8 cellular contexts compared by ENCODE assay signal in genomic region chr6:80742481-80742880, GRCh38.
DNase-seq lines count a peak whose midpoint lies in the region; ATAC-seq and TF ChIP-seq lines count a peak whose summit lies in the region.

No MANE protein-coding gene starts in this region.

- H3K27ac Mint-ChIP-seq in activated naive CD4-positive, alpha-beta T cell treated with anti-CD3 and anti-CD28 coated beads, Interleukin-2, amount 10 ng/mL, durations not matched to agents 7 days and 5 days = no peak overlapping the region

- DNase-seq in BJ (ENCODE audit: low read depth) (no peak), HCEC 1CT (peak; percentile 76), RPMI8226 (peak; percentile 7), iPS-NIHi7 (ENCODE audit: extremely low spot score) (peak; percentile 19), C1 segment of cervical spinal cord (lab: John Stamatoyannopoulos, UW) (no peak), gastrocnemius medialis (no peak)
- no peak for DNase-seq in activated naive CD4-positive, alpha-beta T cell treated with anti-CD3 and anti-CD28 coated beads, Interleukin-2, amount 10 ng/mL, durations not matched to agents 7 days and 5 days

- H3K27ac ChIP-seq in gastrocnemius medialis = no peak overlapping the region

- in situ Hi-C loops in gastrocnemius medialis (cut with MboI; ENCODE audit: low sequenced_read_pairs in 4 of 4) = no loop called here

- H3K27me3 ChIP-seq in BJ (ENCODE audit: control insufficient read depth, insufficient read depth, low read length) (no peaks in the 10 kb centered on the region), gastrocnemius medialis (no peaks in the 10 kb centered on the region)

- CTCF ChIA-PET in BJ (lab: Yijun Ruan, JAX) = interaction anchor here (1.4 kb wide), 1 partner anchor 14 kb away, joined by 4 read pairs; no protein-coding TSS in a partner anchor
- CTCF ChIA-PET in activated naive CD4-positive, alpha-beta T cell treated with anti-CD3 and anti-CD28 coated beads, Interleukin-2, amount 10 ng/mL, durations not matched to agents 7 days and 5 days (lab: Charles Lee) = no interaction called here

- no peaks in the 10 kb centered on the region for H3K4me1 Mint-ChIP-seq in activated naive CD4-positive, alpha-beta T cell treated with anti-CD3 and anti-CD28 coated beads, Interleukin-2, amount 10 ng/mL, durations not matched to agents 7 days and 5 days

- H3K9me3 Mint-ChIP-seq in activated naive CD4-positive, alpha-beta T cell treated with anti-CD3 and anti-CD28 coated beads, Interleukin-2, amount 10 ng/mL, durations not matched to agents 7 days and 5 days = peaks cover 6% of the 10 kb centered on the region

- H3K36me3 Mint-ChIP-seq in activated naive CD4-positive, alpha-beta T cell treated with anti-CD3 and anti-CD28 coated beads, Interleukin-2, amount 10 ng/mL, durations not matched to agents 7 days and 5 days = no peaks in the 10 kb centered on the region

- H3K4me3 ChIP-seq in BJ (ENCODE audit: low read depth, low read length) = no peak overlapping the region
- H3K4me3 ChIP-seq in gastrocnemius medialis = no peak overlapping the region

- TF ChIP-seq CTCF in BJ (IDR thresholded peaks at IDR 0.05; ENCODE audit: insufficient read depth, low read depth, low read length) = peak; percentile 46
- no peak for TF ChIP-seq CTCF in gastrocnemius medialis (IDR thresholded peaks at IDR 0.05 in 4 of 5, conservative IDR thresholded peaks at IDR 0.05 in 1 of 5)

- no peak for TF ChIP-seq POLR2A in gastrocnemius medialis (IDR thresholded peaks at IDR 0.05)

- H3K36me3 ChIP-seq in BJ (ENCODE audit: control insufficient read depth, insufficient read depth, low read length) = no peaks in the 10 kb centered on the region
- no peaks in the 10 kb centered on the region for H3K36me3 ChIP-seq in gastrocnemius medialis

- ATAC-seq in gastrocnemius medialis = no peak
- ATAC-seq in HG03439 (IDR thresholded peaks at IDR 0.05; ENCODE audit: unreplicated experiment) = no peak

- no peaks in the 10 kb centered on the region for H3K9me3 ChIP-seq in gastrocnemius medialis

- H3K4me3 Mint-ChIP-seq in activated naive CD4-positive, alpha-beta T cell treated with anti-CD3 and anti-CD28 coated beads, Interleukin-2, amount 10 ng/mL, durations not matched to agents 7 days and 5 days = no peak overlapping the region

- intact Hi-C loops in gastrocnemius medialis (cut with DNase I; ENCODE audit: low total_unique reads) = no loop called here

- H3K27me3 Mint-ChIP-seq in activated naive CD4-positive, alpha-beta T cell treated with anti-CD3 and anti-CD28 coated beads, Interleukin-2, amount 10 ng/mL, durations not matched to agents 7 days and 5 days = no peaks in the 10 kb centered on the region

- POLR2A ChIA-PET in BJ (lab: Charles Lee) = no interaction called here

- H3K4me1 ChIP-seq in gastrocnemius medialis = no peaks in the 10 kb centered on the region

Comparison
In these comparisons a context has a peak if more than half of its experiments do, and no peak if none do; other contexts are left out.
1. DNase-seq: peak in HCEC 1CT (single experiment), RPMI8226 (single experiment) and iPS-NIHi7 (single experiment); none in BJ (single experiment), C1 segment of cervical spinal cord (0 of 14), gastrocnemius medialis (0 of 2) and activated naive CD4-positive, alpha-beta T cell treated with anti-CD3 and anti-CD28 coated beads, Interleukin-2, amount 10 ng/mL, durations not matched to agents 7 days and 5 days (single experiment).